ENCODE assay signal across 11 cellular contexts in genomic region chr9:13787234-13787833, GRCh38.
DNase-seq lines count a peak whose midpoint lies in the region; ATAC-seq, FAIRE-seq and TF ChIP-seq lines count a peak whose summit lies in the region.
"Had no signal": no experiment of that assay in that cellular context is flagged by ENCODE, and none has a peak within 500 bp of the region (broad histone marks: within the 10 kb centered on the region; RNA-seq: fewer than 3 reads in every experiment).

No MANE protein-coding gene starts in this region.

- no peaks in the 10 kb centered on the region for H3K79me2 ChIP-seq in SK-N-SH (ENCODE audit: insufficient read depth)
- H3K79me2 ChIP-seq in neural progenitor cell (ENCODE audit: low read depth): no peaks in the 10 kb centered on the region

- no peak for TF ChIP-seq EP300 in SK-N-SH (IDR thresholded peaks at IDR 0.05; ENCODE audit: borderline replicate concordance in 1 of 2, low read depth in 1 of 2, low read length in 1 of 2)

- DNase-seq in SK-N-SH: no peak
- peak; percentile 81 for DNase-seq in fibroblast of the aortic adventitia (ENCODE audit: low read depth)
- no peak for DNase-seq in neural progenitor cell (ENCODE audit: low spot score)
- no peak for DNase-seq in RCC 7860 (ENCODE audit: low spot score)
- DNase-seq in A172 (ENCODE audit: low spot score): no peak
- DNase-seq in NCI-H345 treated with DMSO at 0.1 percent for 48 hours (lab: John Stamatoyannopoulos, UW; ENCODE audit: unreplicated experiment): no peak
- DNase-seq: effector CD4-positive, alpha-beta T cell; NCI-H2171 treated with DMSO at 0.1 percent for 48 hours had no signal

- POLR2A ChIA-PET in SK-N-SH (lab: Yijun Ruan, JAX): no interaction called here

- H3K27me3 ChIP-seq in SK-N-SH (ENCODE audit: insufficient read depth) (no peaks in the 10 kb centered on the region), neural progenitor cell (no peaks in the 10 kb centered on the region)

- no peak overlapping the region for H3K4me3 Mint-ChIP-seq in neural progenitor cell

- H3K9me2 ChIP-seq in SK-N-SH: no peaks in the 10 kb centered on the region

- H3K4me1 ChIP-seq in SK-N-SH (ENCODE audit: control insufficient read depth in 1 of 2, insufficient read depth in 2 of 2, low read depth in 1 of 2, low read length in 1 of 2): peaks cover 0 to 4% of the 10 kb centered on the region in 2 experiments; a peak in 2 of 4 replicates
- no peaks in the 10 kb centered on the region for H3K4me1 ChIP-seq in neural progenitor cell

- 83% methylated on average over 10 of the region's 10 CpGs for WGBS in SK-N-SH (ENCODE audit: low lambda C conversion rate)

- H3K9me3 ChIP-seq in SK-N-SH (no peaks in the 10 kb centered on the region), neural progenitor cell (ENCODE audit: low read depth) (no peaks in the 10 kb centered on the region)

- H3K27ac ChIP-seq in SK-N-SH (ENCODE audit: low read depth in 2 of 2, low read length in 1 of 2) (peak overlapping the region in 1 of 2 experiments; percentile 22; a peak in 2 of 4 replicates), neural progenitor cell (no peak overlapping the region)

- H3K27me3 Mint-ChIP-seq in neural progenitor cell (ENCODE audit: insufficient read depth, low read depth): peaks cover 3% of the 10 kb centered on the region

- no peaks in the 10 kb centered on the region for H3K36me3 Mint-ChIP-seq in neural progenitor cell

- H2AFZ ChIP-seq in SK-N-SH (ENCODE audit: low read depth) (no peak overlapping the region; the same call in 1 of the 2 replicates), neural progenitor cell (replicated peaks) (peak overlapping the region; percentile 6)

- H3K27ac Mint-ChIP-seq in neural progenitor cell: peak overlapping the region; percentile 18

- TF ChIP-seq RAD21 in SK-N-SH (IDR thresholded peaks at IDR 0.05; ENCODE audit: low read length): no peak

- no peak for FAIRE-seq in RCC 7860 (lab: Jason Lieb, UNC)
- FAIRE-seq: A204.1 had no signal

- H3K4me3 ChIP-seq in SK-N-SH (ENCODE audit: low read depth in 2 of 2, low read length in 1 of 2) (no peak overlapping the region), fibroblast of the aortic adventitia (ENCODE audit: low read depth, low read length) (no peak overlapping the region), neural progenitor cell (no peak overlapping the region)

- H3K36me3 ChIP-seq in SK-N-SH (replicated peaks in 1 of 2; ENCODE audit: control insufficient read depth in 1 of 2, insufficient read depth in 2 of 2, low read length in 1 of 2) (no peaks in the 10 kb centered on the region), neural progenitor cell (no peaks in the 10 kb centered on the region)

- ATAC-seq in SK-N-SH treated with all-trans-retinoic acid at 6 μM for 48 hours (peak; percentile 22; the same call in 2 of the 3 replicates), GM18861 (IDR thresholded peaks at IDR 0.05; ENCODE audit: unreplicated experiment) (no peak)

- H3K9me3 Mint-ChIP-seq in neural progenitor cell: peaks cover 11% of the 10 kb centered on the region

- H3K9ac ChIP-seq in SK-N-SH (no peak overlapping the region), neural progenitor cell (no peak overlapping the region)

- peaks cover 8% of the 10 kb centered on the region for H3K4me1 Mint-ChIP-seq in neural progenitor cell

- CTCF ChIA-PET in SK-N-SH (lab: Yijun Ruan, JAX): no interaction called here

- H3F3A ChIP-seq in SK-N-SH (replicated peaks; ENCODE audit: insufficient read depth) (no peaks in the 10 kb centered on the region), neural progenitor cell (ENCODE audit: low read depth) (no peaks in the 10 kb centered on the region)

- H3K4me2 ChIP-seq in SK-N-SH (no peak overlapping the region), neural progenitor cell (no peak overlapping the region)

- H4K20me1 ChIP-seq in SK-N-SH (ENCODE audit: insufficient read depth): no peaks in the 10 kb centered on the region
- no peaks in the 10 kb centered on the region for H4K20me1 ChIP-seq in neural progenitor cell (ENCODE audit: low read depth)

- TF ChIP-seq CTCF in SK-N-SH (IDR thresholded peaks at IDR 0.05): no peak
- no peak for TF ChIP-seq CTCF in fibroblast of the aortic adventitia (IDR thresholded peaks at IDR 0.05; ENCODE audit: insufficient read depth, low read length)
- TF ChIP-seq CTCF in neural progenitor cell (IDR thresholded peaks at IDR 0.05): no peak

TF ChIP-seq in SK-N-SH treated with all-trans-retinoic acid at 6 μM for 48 hours, 23 proteins besides CTCF, POLR2A, EP300 and RAD21 (continues in another document):
- TF ChIP-seq ZFP3 (CRISPR knock-in tag; IDR thresholded peaks at IDR 0.05) (no peak), RARB (CRISPR knock-in tag; IDR thresholded peaks at IDR 0.05) (no peak), TCF4 (CRISPR knock-in tag; IDR thresholded peaks at IDR 0.05; ENCODE audit: borderline replicate concordance) (no peak), ZNF565 (CRISPR knock-in tag; conservative IDR thresholded peaks at IDR 0.05; ENCODE audit: low read depth) (no peak), ZC3H10 (CRISPR knock-in tag; IDR thresholded peaks at IDR 0.05) (no peak), ARNTL (CRISPR knock-in tag; IDR thresholded peaks at IDR 0.05; ENCODE audit: borderline replicate concordance, low read depth) (no peak), CREB5 (CRISPR knock-in tag; IDR thresholded peaks at IDR 0.05; ENCODE audit: low read depth) (no peak), CSDC2 (CRISPR knock-in tag; IDR thresholded peaks at IDR 0.05) (no peak), CSRNP3 (CRISPR knock-in tag; IDR thresholded peaks at IDR 0.05) (no peak), OSR1 (CRISPR knock-in tag; IDR thresholded peaks at IDR 0.05) (no peak)

TF ChIP-seq in SK-N-SH, 30 proteins besides CTCF, POLR2A, EP300 and RAD21:
- no peak for TF ChIP-seq RCOR1 (IDR thresholded peaks at IDR 0.05; ENCODE audit: low read length)
- no peak for TF ChIP-seq TEAD4 (IDR thresholded peaks at IDR 0.05; ENCODE audit: borderline replicate concordance, insufficient read depth)
- no peak for TF ChIP-seq ELF1 (IDR thresholded peaks at IDR 0.05)
- no peak for TF ChIP-seq RFX5 (IDR thresholded peaks at IDR 0.05; ENCODE audit: low read length)
- no peak for TF ChIP-seq CHD2 (IDR thresholded peaks at IDR 0.05; ENCODE audit: low read length, partially characterized antibody)
- TF ChIP-seq ZBTB33 (IDR thresholded peaks at IDR 0.05; ENCODE audit: borderline replicate concordance, low read depth): no peak
- no peak for TF ChIP-seq IRF3 (IDR thresholded peaks at IDR 0.05; ENCODE audit: low read depth, low read length)
- no peak for TF ChIP-seq SMC3 (IDR thresholded peaks at IDR 0.05; ENCODE audit: low read depth, low read length)
- TF ChIP-seq YY1 (IDR thresholded peaks at IDR 0.05; ENCODE audit: low read depth): no peak
- TF ChIP-seq NFIC (IDR thresholded peaks at IDR 0.05; ENCODE audit: borderline replicate concordance): no peak
- TF ChIP-seq USF2 (IDR thresholded peaks at IDR 0.05; ENCODE audit: borderline replicate concordance, low read depth, low read length): no peak
- no peak for TF ChIP-seq FOSL2 (IDR thresholded peaks at IDR 0.05; ENCODE audit: borderline replicate concordance, low read depth)
- no peak for TF ChIP-seq MAX (IDR thresholded peaks at IDR 0.05; ENCODE audit: low read depth)
- TF ChIP-seq FOXJ3 (CRISPR knock-in tag; IDR thresholded peaks at IDR 0.05): no peak
